Comparison of ENCODE assay signal across 23 cellular contexts in the genomic region with DNA sequence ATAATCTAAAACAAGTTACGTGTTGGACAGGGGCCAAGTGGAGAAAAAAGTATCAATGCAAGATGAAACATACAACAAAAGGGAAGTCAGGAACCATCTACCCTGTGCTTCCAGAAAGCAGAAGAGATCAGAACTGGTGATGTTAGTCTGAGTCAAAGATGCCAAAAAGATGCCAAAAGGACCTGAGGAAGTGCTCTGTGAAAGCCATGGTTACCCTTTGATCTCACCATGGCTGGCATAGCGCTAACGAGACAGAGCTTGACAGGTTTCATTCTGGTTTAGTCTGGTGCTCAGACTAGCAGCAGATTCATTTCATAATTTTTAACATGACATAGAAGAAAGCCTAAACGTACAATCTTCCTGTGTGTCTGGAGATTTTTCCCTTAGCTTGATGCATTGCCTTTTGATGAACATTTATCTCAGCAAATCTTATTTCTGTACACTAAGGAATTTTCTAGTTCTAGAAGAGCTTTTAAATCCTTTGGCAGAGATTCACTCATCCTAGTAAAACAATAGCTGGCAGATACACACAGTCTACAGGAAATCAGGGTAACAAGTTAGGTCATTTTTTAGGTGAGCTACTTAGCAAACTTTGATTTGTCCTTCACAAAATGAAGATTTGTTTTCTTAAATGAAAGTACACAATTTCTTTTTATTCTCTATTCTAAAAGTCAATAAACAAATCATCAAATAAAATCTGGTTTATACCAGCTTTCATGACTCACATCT.
A peak's percentile ranks its signal among the peaks of the same experiment; 100 is the strongest.
DNase-seq lines count a peak whose midpoint lies in the region; ATAC-seq and TF ChIP-seq lines count a peak whose summit lies in the region.
"Had no signal": no experiment of that assay in that cellular context is flagged by ENCODE, and none has a peak within 500 bp of the region (broad histone marks: within the 10 kb centered on the region; RNA-seq: fewer than 3 reads in every experiment).

No MANE protein-coding gene starts in this region.

- DNase-seq in Kasumi-1 (lab: John Stamatoyannopoulos, UW) (peak; percentile 11 to 39), choroid plexus epithelial cell (ENCODE audit: low read depth) (peak; percentile 19), mesenchymal stem cell (peak; percentile 8)
- no peak for DNase-seq in activated T-cell treated with anti-CD3 and anti-CD28 coated beads, Interleukin-2, amount 50 U/mL, for 1 hour
- DNase-seq: activated CD4-positive, alpha-beta T cell treated with anti-CD3 and anti-CD28 coated beads, Interleukin-2, amount 50 U/mL, for 1 hour; activated CD8-positive, alpha-beta memory T cell treated with anti-CD3 and anti-CD28 coated beads, Interleukin-2, amount 50 U/mL, for 4 hours; activated effector memory CD4-positive, alpha-beta T cell treated with Interleukin-2 at 50 U/mL for 16 hours; CD8-positive, alpha-beta T cell; DMS153; GF-D8; glutamatergic neuron; GOT3; NCI-H1417 treated with DMSO at 0.1 percent for 48 hours; NCI-H2171; NCI-H69; occipital lobe; right lobe of liver had no signal

- H3K4ac ChIP-seq in mesenchymal stem cell (ENCODE audit: low read depth in 1 of 2, low read length in 2 of 2), result no peak overlapping the region

- no peak overlapping the region for H2BK5ac ChIP-seq in mesenchymal stem cell (ENCODE audit: low read depth, low read length, poor library complexity, severe bottlenecking)

- H2BK12ac ChIP-seq in mesenchymal stem cell (ENCODE audit: low read length in 2 of 2), result no peak overlapping the region

- no peak overlapping the region for H2BK120ac ChIP-seq in mesenchymal stem cell (ENCODE audit: low read depth, low read length)

- peaks cover 11% of the 10 kb centered on the region for H3K4me1 ChIP-seq in ACC112 (ENCODE audit: control insufficient read depth, insufficient read depth, low read length, unreplicated experiment)
- H3K4me1 ChIP-seq in mesenchymal stem cell (ENCODE audit: control insufficient read depth, insufficient read depth, low read depth, low read length), result peaks cover 1% of the 10 kb centered on the region
- H3K4me1 ChIP-seq: right lobe of liver had no signal

- peak overlapping the region; percentile 22 for H3K9ac ChIP-seq in mesenchymal stem cell (ENCODE audit: low read length)

- H3K9me3 ChIP-seq in mesenchymal stem cell (ENCODE audit: control insufficient read depth, low read length), result no peaks in the 10 kb centered on the region
- H3K9me3 ChIP-seq: right lobe of liver had no signal

- no peaks in the 10 kb centered on the region for H3K27me3 ChIP-seq in ACC112 (ENCODE audit: insufficient read depth, low read length)
- H3K27me3 ChIP-seq in mesenchymal stem cell (ENCODE audit: control insufficient read depth in 1 of 2, insufficient read depth in 1 of 2, low read length in 2 of 2), result no peaks in the 10 kb centered on the region
- H3K27me3 ChIP-seq: cardiac muscle cell, right lobe of liver had no signal

- H3K14ac ChIP-seq in mesenchymal stem cell (ENCODE audit: low read length in 2 of 2), result no peak overlapping the region

- H4K91ac ChIP-seq in mesenchymal stem cell (ENCODE audit: low read length), result no peak overlapping the region

- H3K23ac ChIP-seq in mesenchymal stem cell (ENCODE audit: low read length in 2 of 2), result no peak overlapping the region

- 95% methylated on average over 4 of the region's 4 CpGs for WGBS in mesenchymal stem cell

- no peak overlapping the region for H4K8ac ChIP-seq in mesenchymal stem cell (ENCODE audit: low read length)

- H3K79me1 ChIP-seq in mesenchymal stem cell (replicated peaks; ENCODE audit: low read length, poor library complexity, severe bottlenecking), result no peaks in the 10 kb centered on the region

- H2AFZ ChIP-seq in ACC112 (ENCODE audit: low read length, unreplicated experiment), result peak overlapping the region; percentile 90
- H2AFZ ChIP-seq in mesenchymal stem cell (ENCODE audit: low read depth, low read length), result no peak overlapping the region

- H3K18ac ChIP-seq in mesenchymal stem cell (ENCODE audit: low read depth in 1 of 2, low read length in 2 of 2), result no peak overlapping the region

- no peak overlapping the region for H3K4me3 ChIP-seq in ACC112 (ENCODE audit: low read depth, low read length)
- no peak overlapping the region for H3K4me3 ChIP-seq in choroid plexus epithelial cell (ENCODE audit: low read depth, low read length)
- H3K4me3 ChIP-seq in mesenchymal stem cell (ENCODE audit: insufficient read depth in 1 of 2, low read depth in 1 of 2, low read length in 2 of 2), result no peak overlapping the region
- H3K4me3 ChIP-seq: cardiac muscle cell, right lobe of liver had no signal

- no peak for ATAC-seq in HG02678 (IDR thresholded peaks at IDR 0.05; ENCODE audit: unreplicated experiment)
- ATAC-seq in HG03095 (IDR thresholded peaks at IDR 0.05; ENCODE audit: unreplicated experiment), result no peak
- ATAC-seq in GM18861 (IDR thresholded peaks at IDR 0.05; ENCODE audit: unreplicated experiment), result no peak
- ATAC-seq: CD8-positive, alpha-beta T cell had no signal

- H3K36me3 ChIP-seq in ACC112 (ENCODE audit: insufficient read depth, low read length), result no peaks in the 10 kb centered on the region
- H3K36me3 ChIP-seq in mesenchymal stem cell (ENCODE audit: control insufficient read depth in 1 of 2, insufficient read depth in 2 of 2, low read depth in 1 of 2, low read length in 2 of 2), result no peaks in the 10 kb centered on the region
- H3K36me3 ChIP-seq: cardiac muscle cell, right lobe of liver had no signal

- H3K4me2 ChIP-seq in mesenchymal stem cell (ENCODE audit: low read length, poor library complexity, severe bottlenecking), result no peak overlapping the region

- TF ChIP-seq CTCF in choroid plexus epithelial cell (conservative IDR thresholded peaks at IDR 0.05; ENCODE audit: low read depth, low read length), result no peak

- H2AK5ac ChIP-seq in mesenchymal stem cell (ENCODE audit: low read length, severe bottlenecking), result no peak overlapping the region

- H3K27ac ChIP-seq in ACC112 (ENCODE audit: low read depth, low read length) (peak overlapping the region; percentile 74), mesenchymal stem cell (ENCODE audit: low read length, poor library complexity, severe bottlenecking) (no peak overlapping the region)
- H3K27ac ChIP-seq: cardiac muscle cell, right lobe of liver, VCaP had no signal

- no peaks in the 10 kb centered on the region for H3K79me2 ChIP-seq in ACC112 (ENCODE audit: control insufficient read depth, insufficient read depth, low read length, unreplicated experiment)

- no peak overlapping the region for H2BK15ac ChIP-seq in mesenchymal stem cell (ENCODE audit: low read depth, poor library complexity, severe bottlenecking)
